18 cellular contexts compared by ENCODE assay signal in genomic region chr5:2213121-2213730, GRCh38.
DNase-seq lines count a peak whose midpoint lies in the region; ATAC-seq and TF ChIP-seq lines count a peak whose summit lies in the region.
"Had no signal": no experiment of that assay in that cellular context is flagged by ENCODE, and none has a peak within 500 bp of the region (broad histone marks: within the 10 kb centered on the region; RNA-seq: fewer than 3 reads in every experiment).

No MANE protein-coding gene starts in this region.

- H4K91ac ChIP-seq in IMR-90 (ENCODE audit: insufficient read depth, low read depth, low read length): no peak overlapping the region

- no peak overlapping the region for H3K9ac ChIP-seq in IMR-90 (ENCODE audit: low read depth, low read length)
- H3K9ac ChIP-seq: BLaER1 treated with 17β-estradiol and CSF1 and Interleukin-3, amounts not matched to agents 10 nM and 100 nM; GM23248 had no signal

- H4K5ac ChIP-seq in IMR-90 (ENCODE audit: low read depth, low read length): no peak overlapping the region

- H3K79me1 ChIP-seq in IMR-90 (ENCODE audit: low read depth in 1 of 2, low read length in 2 of 2): no peaks in the 10 kb centered on the region

- no peak overlapping the region for H2AK5ac ChIP-seq in IMR-90 (ENCODE audit: low read depth, low read length)

- no peaks in the 10 kb centered on the region for H3K36me3 Mint-ChIP-seq in naive thymus-derived CD4-positive, alpha-beta T cell
- no peaks in the 10 kb centered on the region for H3K36me3 Mint-ChIP-seq in stimulated activated effector memory CD8-positive, alpha-beta T cell treated with anti-CD3 and anti-CD28 coated beads, Interleukin-12 subunit alpha, Interleukin-12 subunit beta, amount 100 ng/mL, for 72 hours
- no peaks in the 10 kb centered on the region for H3K36me3 Mint-ChIP-seq in nephron progenitor cell (ENCODE audit: low read depth)
- H3K36me3 Mint-ChIP-seq: CD8-positive, alpha-beta T cell; IgD-negative memory B cell had no signal

- H3K36me3 ChIP-seq in IMR-90 (ENCODE audit: control insufficient read depth, insufficient read depth, low read length): no peaks in the 10 kb centered on the region
- H3K36me3 ChIP-seq in naive thymus-derived CD4-positive, alpha-beta T cell (ENCODE audit: control insufficient read depth in 2 of 3, insufficient read depth in 3 of 3, low read length in 3 of 3): no peaks in the 10 kb centered on the region
- H3K36me3 ChIP-seq: BLaER1 treated with 17β-estradiol and CSF1 and Interleukin-3, amounts not matched to agents 10 nM and 100 nM had no signal

- no TSS peak for BruUV-seq in IMR-90 (replicated peaks; lab: Mats Ljungman, UMichigan)

- ATAC-seq in IMR-90 (ENCODE audit: low read depth): no peak
- ATAC-seq in naive thymus-derived CD4-positive, alpha-beta T cell: peak; percentile 18
- ATAC-seq in stimulated activated effector memory CD8-positive, alpha-beta T cell treated with anti-CD3 and anti-CD28 coated beads, Interleukin-12 subunit alpha, Interleukin-12 subunit beta, amount 100 ng/mL, for 72 hours: peak; percentile 43
- ATAC-seq: CD8-positive, alpha-beta T cell; GM12878 had no signal

- no peak overlapping the region for H3K18ac ChIP-seq in IMR-90 (ENCODE audit: low read depth, low read length)

- no CpG with 5 or more reads among the region's 10 CpGs for WGBS in IMR-90 (ENCODE audit: extremely low coverage in 2 of 2, insufficient read length in 1 of 2), 2 experiments

- H2AFZ ChIP-seq in IMR-90 (replicated peaks; ENCODE audit: low read length, poor library complexity): peak overlapping the region; percentile 14
- H2AFZ ChIP-seq: GM23248 had no signal

- TF ChIP-seq RAD21 in IMR-90 (IDR thresholded peaks at IDR 0.05; ENCODE audit: low read length): no peak

- no peak overlapping the region for H2BK5ac ChIP-seq in IMR-90 (ENCODE audit: low read depth, low read length, poor library complexity, severe bottlenecking)

- CTCF ChIA-PET in IMR-90 (lab: Yijun Ruan, JAX): no interaction called here
- CTCF ChIA-PET in naive thymus-derived CD4-positive, alpha-beta T cell (lab: Charles Lee): no interaction called here

- H3K27ac Mint-ChIP-seq in naive thymus-derived CD4-positive, alpha-beta T cell: no peak overlapping the region
- no peak overlapping the region for H3K27ac Mint-ChIP-seq in stimulated activated effector memory CD8-positive, alpha-beta T cell treated with anti-CD3 and anti-CD28 coated beads, Interleukin-12 subunit alpha, Interleukin-12 subunit beta, amount 100 ng/mL, for 72 hours
- H3K27ac Mint-ChIP-seq in nephron progenitor cell: no peak overlapping the region
- H3K27ac Mint-ChIP-seq: B cell; CD8-positive, alpha-beta T cell; IgD-negative memory B cell had no signal

- H4K20me1 ChIP-seq in IMR-90 (ENCODE audit: insufficient read depth, low read length): no peaks in the 10 kb centered on the region
- H4K20me1 ChIP-seq: BLaER1 treated with 17β-estradiol and CSF1 and Interleukin-3, amounts not matched to agents 10 nM and 100 nM had no signal

- no peak overlapping the region for H2AK9ac ChIP-seq in IMR-90 (replicated peaks; ENCODE audit: low read depth, low read length, poor library complexity)

- H3K4me2 ChIP-seq in IMR-90 (ENCODE audit: low read depth, low read length): no peak overlapping the region

- dilution Hi-C loops in IMR-90 (cut with HindIII; ENCODE audit: low sequenced_read_pairs, unreplicated experiment): no loop called here

- H4K8ac ChIP-seq in IMR-90 (ENCODE audit: low read depth in 2 of 2, low read length in 2 of 2): no peak overlapping the region

- no peak for TF ChIP-seq POLR2A in IMR-90 (IDR thresholded peaks at IDR 0.05; ENCODE audit: low read depth, low read length)

- POLR2A ChIA-PET in IMR-90 (lab: Charles Lee; ENCODE audit: unreplicated experiment): no interaction called here
- POLR2A ChIA-PET in naive thymus-derived CD4-positive, alpha-beta T cell (lab: Charles Lee): no interaction called here

- no peak overlapping the region for H2BK120ac ChIP-seq in IMR-90 (ENCODE audit: low read depth, low read length)

- peaks cover 0 to under 1% (median 0%) of the 10 kb centered on the region in 5 donors for H3K27me3 Mint-ChIP-seq in naive thymus-derived CD4-positive, alpha-beta T cell
- H3K27me3 Mint-ChIP-seq in nephron progenitor cell (ENCODE audit: low read depth, poor library complexity): peaks cover 36% of the 10 kb centered on the region
- H3K27me3 Mint-ChIP-seq: B cell, IgD-negative memory B cell had no signal

- H3K56ac ChIP-seq in IMR-90 (ENCODE audit: extremely low read depth, insufficient read depth, low read length): no peak overlapping the region

- in situ Hi-C loops in IMR-90 (cut with MboI; ENCODE audit: low sequenced_read_pairs): no loop called here

- H2BK20ac ChIP-seq in IMR-90 (ENCODE audit: low read depth, low read length): no peak overlapping the region

- H3K9me1 ChIP-seq in IMR-90 (ENCODE audit: insufficient read depth, low read length): no peaks in the 10 kb centered on the region

- H3K23ac ChIP-seq in IMR-90 (ENCODE audit: low read depth, low read length): no peak overlapping the region

- no peaks in the 10 kb centered on the region for H3K27me3 ChIP-seq in IMR-90 (ENCODE audit: control insufficient read depth, insufficient read depth, low read length)
- peaks cover 0 to 3% of the 10 kb centered on the region in 2 donors for H3K27me3 ChIP-seq in naive thymus-derived CD4-positive, alpha-beta T cell (ENCODE audit: control insufficient read depth in 2 of 2, insufficient read depth in 2 of 2, low read length in 2 of 2)
- H3K27me3 ChIP-seq: BLaER1 treated with 17β-estradiol and CSF1 and Interleukin-3, amounts not matched to agents 10 nM and 100 nM had no signal

- no peak overlapping the region for H2BK15ac ChIP-seq in IMR-90 (ENCODE audit: low read depth, low read length)

- no peak overlapping the region for H3K4me3 Mint-ChIP-seq in naive thymus-derived CD4-positive, alpha-beta T cell
- no peak overlapping the region for H3K4me3 Mint-ChIP-seq in stimulated activated effector memory CD8-positive, alpha-beta T cell treated with anti-CD3 and anti-CD28 coated beads, Interleukin-12 subunit alpha, Interleukin-12 subunit beta, amount 100 ng/mL, for 72 hours
- H3K4me3 Mint-ChIP-seq in nephron progenitor cell: no peak overlapping the region
- H3K4me3 Mint-ChIP-seq: B cell; CD8-positive, alpha-beta T cell; IgD-negative memory B cell had no signal

- DNase-seq in GM03348 (ENCODE audit: low spot score) (peak; percentile 1), IMR-90 (no peak), kidney glomerular epithelial cell (lab: John Stamatoyannopoulos, UW) (no peak), nephron progenitor cell (no peak), SHP77 treated with DMSO at 0.1 percent for 48 hours (lab: John Stamatoyannopoulos, UW) (no peak)
- DNase-seq in naive thymus-derived CD4-positive, alpha-beta T cell: no peak
- DNase-seq in stimulated activated effector memory CD8-positive, alpha-beta T cell treated with anti-CD3 and anti-CD28 coated beads, Interleukin-12 subunit alpha, Interleukin-12 subunit beta, amount 100 ng/mL, for 72 hours (ENCODE audit: low spot score in 2 of 2): peak in 1 of 2 donors; percentile 36
- DNase-seq: Calu3; CD8-positive, alpha-beta T cell; DMS79 treated with DMSO at 0.1 percent for 48 hours; GF-D8; GM23248; HCEC 1CT had no signal

- no peak overlapping the region for H3K14ac ChIP-seq in IMR-90 (replicated peaks; ENCODE audit: low read depth, low read length)

- no peak overlapping the region for H3K4ac ChIP-seq in IMR-90 (ENCODE audit: low read depth, low read length)

- TF ChIP-seq CTCF in IMR-90 (conservative IDR thresholded peaks at IDR 0.05; ENCODE audit: low read depth, low read length): no peak
- TF ChIP-seq CTCF in nephron progenitor cell (IDR thresholded peaks at IDR 0.05): no peak

- no peaks in the 10 kb centered on the region for H3K4me1 Mint-ChIP-seq in naive thymus-derived CD4-positive, alpha-beta T cell
- H3K4me1 Mint-ChIP-seq in stimulated activated effector memory CD8-positive, alpha-beta T cell treated with anti-CD3 and anti-CD28 coated beads, Interleukin-12 subunit alpha, Interleukin-12 subunit beta, amount 100 ng/mL, for 72 hours: no peaks in the 10 kb centered on the region
- H3K4me1 Mint-ChIP-seq in nephron progenitor cell: no peaks in the 10 kb centered on the region
- H3K4me1 Mint-ChIP-seq: B cell, IgD-negative memory B cell had no signal

- peaks cover 23% of the 10 kb centered on the region for H3K9me3 ChIP-seq in IMR-90 (ENCODE audit: control insufficient read depth, insufficient read depth, low read length)
- no peaks in the 10 kb centered on the region for H3K9me3 ChIP-seq in naive thymus-derived CD4-positive, alpha-beta T cell (ENCODE audit: control insufficient read depth in 2 of 3, low read length in 3 of 3)
- H3K9me3 ChIP-seq: BLaER1 treated with 17β-estradiol and CSF1 and Interleukin-3, amounts not matched to agents 10 nM and 100 nM had no signal

- no peak overlapping the region for H3K27ac ChIP-seq in IMR-90 (ENCODE audit: insufficient read depth, low read length)
- no peak overlapping the region for H3K27ac ChIP-seq in naive thymus-derived CD4-positive, alpha-beta T cell (ENCODE audit: low read depth, low read length)
- H3K27ac ChIP-seq: BLaER1 treated with 17β-estradiol and CSF1 and Interleukin-3, amounts not matched to agents 10 nM and 100 nM; GM23248; HL-60 had no signal

- intact Hi-C loops in IMR-90 (cut with micrococcal nuclease): no loop called here
- intact Hi-C loops in naive thymus-derived CD4-positive, alpha-beta T cell (cut with micrococcal nuclease): no loop called here

- no peaks in the 10 kb centered on the region for H3K4me1 ChIP-seq in IMR-90 (ENCODE audit: control insufficient read depth, insufficient read depth, low read length)
- no peaks in the 10 kb centered on the region for H3K4me1 ChIP-seq in naive thymus-derived CD4-positive, alpha-beta T cell (ENCODE audit: control insufficient read depth in 2 of 2, insufficient read depth in 2 of 2, low read length in 2 of 2)

- H3K9me3 Mint-ChIP-seq in naive thymus-derived CD4-positive, alpha-beta T cell: no peaks in the 10 kb centered on the region
- H3K9me3 Mint-ChIP-seq in stimulated activated effector memory CD8-positive, alpha-beta T cell treated with anti-CD3 and anti-CD28 coated beads, Interleukin-12 subunit alpha, Interleukin-12 subunit beta, amount 100 ng/mL, for 72 hours: no peaks in the 10 kb centered on the region
- H3K9me3 Mint-ChIP-seq in nephron progenitor cell: no peaks in the 10 kb centered on the region
- H3K9me3 Mint-ChIP-seq: CD8-positive, alpha-beta T cell; IgD-negative memory B cell had no signal

- H3K4me3 ChIP-seq in IMR-90 (ENCODE audit: insufficient read depth, low read depth, low read length): no peak overlapping the region
- H3K4me3 ChIP-seq in naive thymus-derived CD4-positive, alpha-beta T cell (ENCODE audit: low read length): no peak overlapping the region
- H3K4me3 ChIP-seq: BLaER1 treated with 17β-estradiol and CSF1 and Interleukin-3, amounts not matched to agents 10 nM and 100 nM; GM12878; GM23248 had no signal

TF ChIP-seq in IMR-90, 13 proteins besides CTCF, POLR2A, EP300 and RAD21:
- no peak for TF ChIP-seq MAFK (IDR thresholded peaks at IDR 0.05; ENCODE audit: low read depth, low read length)
